In genomic region chr17:34980681-34981537, GRCh38 we compare ENCODE assay signal across 8 cellular contexts. TPM values are rescaled to one million over a fixed set of nuclear protein-coding genes. Genes with fewer than 3 reads are reported as not detected.
DNase-seq lines count a peak whose midpoint lies in the region; ATAC-seq and TF ChIP-seq lines count a peak whose summit lies in the region.

No MANE protein-coding gene starts in this region.

- peak; percentile 53 for ATAC-seq in GM18519 (IDR thresholded peaks at IDR 0.05; ENCODE audit: low FRiP score, unreplicated experiment)
- peak; percentile 82 for ATAC-seq in HG03039 (IDR thresholded peaks at IDR 0.05; ENCODE audit: unreplicated experiment)
- ATAC-seq in left lung = peak; percentile 95

- DNase-seq in AG04450 (ENCODE audit: low read depth, low spot score) = peak; percentile 50
- peak; percentile 29 for DNase-seq in NCI-H2107 treated with DMSO at 0.1 percent for 48 hours (lab: John Stamatoyannopoulos, UW; ENCODE audit: unreplicated experiment)
- DNase-seq in activated CD4-positive, CD25-positive, alpha-beta regulatory T cell treated with anti-CD3 and anti-CD28 coated beads, Interleukin-2, amount 50 U/mL, for 16 hours (ENCODE audit: low read depth, low spot score) = peak; percentile 49
- DNase-seq in left lung = peak; percentile 76 to 93
- DNase-seq in stimulated activated CD4-positive, alpha-beta T cell treated with anti-CD3 and anti-CD28 coated beads, Interleukin-2, amount 100 ng/mL, for 4 hours (ENCODE audit: low read depth) = peak; percentile 78

- H3K4me3 ChIP-seq in AG04450 (ENCODE audit: low read depth, low read length) (peak overlapping the region; percentile 72), left lung (peak overlapping the region; percentile 88 to 93)

- TF ChIP-seq CTCF in AG04450 (IDR thresholded peaks at IDR 0.05; ENCODE audit: low read depth, low read length) (peak; percentile 46), left lung (IDR thresholded peaks at IDR 0.05) (peak; percentile 10 to 17)

- peaks cover 0 to 12% of the 10 kb centered on the region in 2 donors for H3K36me3 ChIP-seq in left lung

- H3K9me3 ChIP-seq in AG04450 (ENCODE audit: control insufficient read depth, insufficient read depth, low read length) = no peaks in the 10 kb centered on the region
- H3K9me3 ChIP-seq in left lung = no peaks in the 10 kb centered on the region

- POLR2A ChIA-PET in AG04450 (lab: Yijun Ruan, JAX) = interaction anchor here (0.6 to 2.1 kb wide), 13 partner anchors 10 to 609 kb away, joined by 3 to 11 read pairs (median 5); partner anchors contain the start of genes CCT6B, RFFL and ZNF830

- H3K4me1 ChIP-seq in left lung = peaks cover 10 to 40% of the 10 kb centered on the region in 2 donors

- H3K27me3 ChIP-seq in AG04450 (ENCODE audit: control insufficient read depth, insufficient read depth, low read length) = no peaks in the 10 kb centered on the region
- no peaks in the 10 kb centered on the region for H3K27me3 ChIP-seq in left lung

- intact Hi-C loops in left lung (cut with DNase I) = no loop called here

- H3K27ac ChIP-seq in AG04450 (ENCODE audit: low read depth, low read length) (peak overlapping the region; percentile 99), cingulate gyrus (ENCODE audit: low read depth, low read length) (peak overlapping the region; percentile 85), left lung (peak overlapping the region; percentile 99)

- CTCF ChIA-PET in AG04450 (lab: Charles Lee) = interaction anchor here (0.6 to 2.6 kb wide), 9 partner anchors 13 to 139 kb away, joined by 3 to 9 read pairs (median 4); partner anchors contain the start of gene RAD51D

RNA-seq across cellular contexts. Expression of gene LIG3, which starts 0.6 kb away (rescaled TPM):
- 32.6 and 34.2 TPM in 2 replicates for polyA plus RNA-seq in AG04450 (2011; rRNA removed)
- 66.7 and 100.0 TPM in 2 replicates for polyA minus RNA-seq in AG04450 (2011; rRNA and poly(A)+ RNA removed)
- total RNA-seq in left lung = 10 to 100 TPM; 27.5 to 30.1 TPM

RNA-seq across cellular contexts. Expression of gene ZNF830, which starts 19.6 kb away (rescaled TPM):
- polyA plus RNA-seq in AG04450 (2011; rRNA removed) = 6.9 and 9.4 TPM in 2 replicates
- 6.7 and 7.5 TPM in 2 replicates for polyA minus RNA-seq in AG04450 (2011; rRNA and poly(A)+ RNA removed)
- 10 to 100 TPM; 11.8 to 11.9 TPM for total RNA-seq in left lung

RNA-seq across cellular contexts. Expression of gene CCT6B, which starts 19.6 kb away (rescaled TPM):
- polyA plus RNA-seq in AG04450 (2011; rRNA removed) = 1.9 and 2.3 TPM in 2 replicates
- 0.61 and 0.78 TPM in 2 replicates for polyA minus RNA-seq in AG04450 (2011; rRNA and poly(A)+ RNA removed)
- total RNA-seq in left lung = 1 to 10 TPM in 1 of 2 donors, under 1 TPM in 1; 0.58 to 2.0 TPM

Comparison
In these comparisons a context has a peak if more than half of its experiments do, and no peak if none do; other contexts are left out.
1. Peak in every context shown above with its lines: DNase-seq, ATAC-seq, H3K4me3 ChIP-seq and H3K27ac ChIP-seq.
2. DNase-seq: peak in every context shown above with its lines; median percentile 84 in left lung; 78 in stimulated activated CD4-positive, alpha-beta T cell treated with anti-CD3 and anti-CD28 coated beads, Interleukin-2, amount 100 ng/mL, for 4 hours; 50 in AG04450; 49 in activated CD4-positive, CD25-positive, alpha-beta regulatory T cell treated with anti-CD3 and anti-CD28 coated beads, Interleukin-2, amount 50 U/mL, for 16 hours; 29 in NCI-H2107 treated with DMSO at 0.1 percent for 48 hours.